11 cellular contexts compared by ENCODE assay signal in genomic region chr11:22634897-22635629, GRCh38. TPM values are rescaled to one million over a fixed set of nuclear protein-coding genes. Genes with fewer than 3 reads are reported as not detected.
DNase-seq lines count a peak whose midpoint lies in the region; ATAC-seq and TF ChIP-seq lines count a peak whose summit lies in the region.
"Had no signal": no experiment of that assay in that cellular context is flagged by ENCODE, and none has a peak within 500 bp of the region (broad histone marks: within the 10 kb centered on the region; RNA-seq: fewer than 3 reads in every experiment).

No MANE protein-coding gene starts in this region.

- H3K9me3 ChIP-seq in mammary epithelial cell (replicated peaks; ENCODE audit: insufficient read depth, low read length) = no peaks in the 10 kb centered on the region
- H3K9me3 ChIP-seq: thoracic aorta had no signal

- H3K79me2 ChIP-seq in mammary epithelial cell (ENCODE audit: insufficient read depth, low read length) = no peaks in the 10 kb centered on the region

- H3K27me3 ChIP-seq in mammary epithelial cell (ENCODE audit: insufficient read depth, low read length) = no peaks in the 10 kb centered on the region

- no peak overlapping the region for H3K4me3 Mint-ChIP-seq in natural killer cell
- no peak overlapping the region for H3K4me3 Mint-ChIP-seq in activated CD4-positive, alpha-beta T cell treated with anti-CD3 and anti-CD28 coated beads, Interleukin-2, amount 10 ng/mL, durations not matched to agents 24 days and 14 days
- H3K4me3 Mint-ChIP-seq: HFFc6 had no signal

- no peak overlapping the region for H3K27ac ChIP-seq in mammary epithelial cell (ENCODE audit: insufficient read depth, low read depth, low read length)
- H3K27ac ChIP-seq: thoracic aorta had no signal

- no peaks in the 10 kb centered on the region for H3K36me3 Mint-ChIP-seq in natural killer cell
- no peaks in the 10 kb centered on the region for H3K36me3 Mint-ChIP-seq in activated CD4-positive, alpha-beta T cell treated with anti-CD3 and anti-CD28 coated beads, Interleukin-2, amount 10 ng/mL, durations not matched to agents 24 days and 14 days (ENCODE audit: low read depth)

- peak overlapping the region; percentile 5 for H2AFZ ChIP-seq in mammary epithelial cell (ENCODE audit: low read depth, low read length)

- no peak overlapping the region for H3K9ac ChIP-seq in mammary epithelial cell (ENCODE audit: insufficient read depth, low read length)

- DNase-seq in DMS153 (lab: John Stamatoyannopoulos, UW) (peak; percentile 7), DMS153 treated with DMSO at 0.1 percent for 48 hours (lab: John Stamatoyannopoulos, UW; ENCODE audit: unreplicated experiment) (no peak), NCI-H226 (peak; percentile 6), mammary epithelial cell (peak; percentile 29), natural killer cell (no peak), GM10248 (ENCODE audit: extremely low spot score) (no peak)
- no peak for DNase-seq in activated CD4-positive, alpha-beta T cell treated with anti-CD3 and anti-CD28 coated beads, Interleukin-2, amount 10 ng/mL, durations not matched to agents 24 days and 14 days
- DNase-seq: activated T-cell treated with anti-CD3 and anti-CD28 coated beads for 4 hours, HFFc6 had no signal

- ATAC-seq in natural killer cell (peak in 2 of 3 donors; percentile 26 to 39), GM18867 (IDR thresholded peaks at IDR 0.05; ENCODE audit: unreplicated experiment) (no peak)

- H4K20me1 ChIP-seq in mammary epithelial cell (ENCODE audit: insufficient read depth, low read length) = no peaks in the 10 kb centered on the region

- intact Hi-C loops in mammary epithelial cell (cut with micrococcal nuclease) (no loop called here), natural killer cell (cut with micrococcal nuclease) (no loop called here)
- intact Hi-C loops in activated CD4-positive, alpha-beta T cell treated with anti-CD3 and anti-CD28 coated beads, Interleukin-2, amount 10 ng/mL, durations not matched to agents 24 days and 14 days (cut with micrococcal nuclease) = no loop called here

- no peak overlapping the region for H3K27ac Mint-ChIP-seq in natural killer cell
- no peak overlapping the region for H3K27ac Mint-ChIP-seq in activated CD4-positive, alpha-beta T cell treated with anti-CD3 and anti-CD28 coated beads, Interleukin-2, amount 10 ng/mL, durations not matched to agents 24 days and 14 days
- H3K27ac Mint-ChIP-seq: HFFc6 had no signal

- H3K4me3 ChIP-seq in mammary epithelial cell (replicated peaks in 1 of 3; ENCODE audit: insufficient read depth in 1 of 3, low read depth in 2 of 3, low read length in 3 of 3) = no peak overlapping the region
- H3K4me3 ChIP-seq: thoracic aorta had no signal

- no peaks in the 10 kb centered on the region for H3K4me1 Mint-ChIP-seq in natural killer cell
- no peaks in the 10 kb centered on the region for H3K4me1 Mint-ChIP-seq in activated CD4-positive, alpha-beta T cell treated with anti-CD3 and anti-CD28 coated beads, Interleukin-2, amount 10 ng/mL, durations not matched to agents 24 days and 14 days

- CTCF ChIA-PET in mammary epithelial cell (lab: Charles Lee; ENCODE audit: low non-redundant PET) = no interaction called here
- CTCF ChIA-PET in GM10248 (lab: Yijun Ruan, JAX) = interaction anchor here (0.8 to 1.5 kb wide), 5 partner anchors 10 to 159 kb away, joined by 3 to 5 read pairs (median 4); partner anchors contain the start of gene FANCF

- in situ Hi-C loops in mammary epithelial cell (cut with MboI; ENCODE audit: low sequenced_read_pairs in 2 of 2) = no loop called here

- BruUV-seq in mammary epithelial cell (replicated peaks; lab: Mats Ljungman, UMichigan) = no TSS peak

- TF ChIP-seq CTCF in mammary epithelial cell (conservative IDR thresholded peaks at IDR 0.05 in 1 of 2, IDR thresholded peaks at IDR 0.05 in 1 of 2; ENCODE audit: extremely low read depth in 1 of 2, insufficient read depth in 1 of 2, low read depth in 1 of 2, low read length in 2 of 2) = no peak
- TF ChIP-seq CTCF in natural killer cell (IDR thresholded peaks at IDR 0.05) = no peak
- TF ChIP-seq CTCF in GM10248 (IDR thresholded peaks at IDR 0.05; ENCODE audit: control extremely low read depth, extremely low read depth, low read depth, missing control alignments) = no peak

- POLR2A ChIA-PET in GM10248 (lab: Yijun Ruan, JAX) = no interaction called here

- no peaks in the 10 kb centered on the region for H3K36me3 ChIP-seq in mammary epithelial cell (ENCODE audit: insufficient read depth, low read length)
- H3K36me3 ChIP-seq: thoracic aorta had no signal

- H3K4me1 ChIP-seq in mammary epithelial cell (ENCODE audit: insufficient read depth, low read length) = peaks cover 7% of the 10 kb centered on the region

- dilution Hi-C loops in mammary epithelial cell (cut with HindIII; ENCODE audit: low sequenced_read_pairs) = no loop called here

- no peaks in the 10 kb centered on the region for H3K9me3 Mint-ChIP-seq in natural killer cell
- H3K9me3 Mint-ChIP-seq in activated CD4-positive, alpha-beta T cell treated with anti-CD3 and anti-CD28 coated beads, Interleukin-2, amount 10 ng/mL, durations not matched to agents 24 days and 14 days = no peaks in the 10 kb centered on the region
- H3K9me3 Mint-ChIP-seq: HFFc6 had no signal

- WGBS in mammary epithelial cell (ENCODE audit: low coverage, missing lambda C conversion rate) = 83% methylated on average over 2 of the region's 3 CpGs

- peaks cover 0 to 18% of the 10 kb centered on the region in 2 donors for H3K27me3 Mint-ChIP-seq in natural killer cell (ENCODE audit: low read depth in 2 of 2)
- H3K27me3 Mint-ChIP-seq in activated CD4-positive, alpha-beta T cell treated with anti-CD3 and anti-CD28 coated beads, Interleukin-2, amount 10 ng/mL, durations not matched to agents 24 days and 14 days = peaks cover 2% of the 10 kb centered on the region

- no peak overlapping the region for H3K4me2 ChIP-seq in mammary epithelial cell (ENCODE audit: insufficient read depth, low read depth, low read length)

RNA-seq across cellular contexts. Expression of gene FANCF, which starts 9.4 kb away (rescaled TPM):
- 10 to 100 TPM in 1 of 2 donors, 1 to 10 TPM in 1; 9.9 to 14.3 TPM for total RNA-seq in mammary epithelial cell
- polyA plus RNA-seq in mammary epithelial cell = 4.7 TPM
- polyA minus RNA-seq in mammary epithelial cell = 5.1 TPM
- 10 to 100 TPM in 1 of 3 donors, 1 to 10 TPM in 2; 7.2 to 10.3 (median 9.7) TPM for total RNA-seq in natural killer cell
- 17.2 and 19.1 TPM in 2 replicates for total RNA-seq in activated CD4-positive, alpha-beta T cell treated with anti-CD3 and anti-CD28 coated beads, Interleukin-2, amount 10 ng/mL, durations not matched to agents 24 days and 14 days

RNA-seq across cellular contexts. Expression of gene GAS2, which starts 31.3 kb away (rescaled TPM):
- total RNA-seq in mammary epithelial cell = 1 to 10 TPM; 1.3 to 1.4 TPM
- 0.92 TPM for polyA plus RNA-seq in mammary epithelial cell
- polyA minus RNA-seq in mammary epithelial cell = not detected
- 1 to 10 TPM; 2.0 to 3.5 (median 2.5) TPM for total RNA-seq in natural killer cell
- 1.4 and 2.0 TPM in 2 replicates for total RNA-seq in activated CD4-positive, alpha-beta T cell treated with anti-CD3 and anti-CD28 coated beads, Interleukin-2, amount 10 ng/mL, durations not matched to agents 24 days and 14 days

Comparison
In these comparisons a context has a peak if more than half of its experiments do, and no peak if none do; other contexts are left out.
1. DNase-seq: peak in DMS153 (single experiment), NCI-H226 (single experiment) and mammary epithelial cell (single experiment); none in DMS153 treated with DMSO at 0.1 percent for 48 hours (single experiment), natural killer cell (single experiment), GM10248 (single experiment) and activated CD4-positive, alpha-beta T cell treated with anti-CD3 and anti-CD28 coated beads, Interleukin-2, amount 10 ng/mL, durations not matched to agents 24 days and 14 days (single experiment).